In genomic region chr4:124713213-124713592, GRCh38 we compare ENCODE assay signal across 8 cellular contexts. TPM values are rescaled to one million over a fixed set of nuclear protein-coding genes. Genes with fewer than 3 reads are reported as not detected.
DNase-seq lines count a peak whose midpoint lies in the region; ATAC-seq, FAIRE-seq and TF ChIP-seq lines count a peak whose summit lies in the region.

No MANE protein-coding gene starts in this region.

- in situ Hi-C loops in K562 (cut with MboI) = no loop called here

- H3K4me2 ChIP-seq in PC-3 (ENCODE audit: low read length) (peak overlapping the region; percentile 95), K562 (ENCODE audit: insufficient read depth, low read length) (peak overlapping the region; percentile 82)

- TF ChIP-seq CTCF in PC-3 (conservative IDR thresholded peaks at IDR 0.05; ENCODE audit: low read depth, low read length) (peak; percentile 51; the same call in 1 of the 2 replicates), K562 (IDR thresholded peaks at IDR 0.05 in 2 of 3, conservative IDR thresholded peaks at IDR 0.05 in 1 of 3; ENCODE audit: insufficient read depth in 2 of 3, low read depth in 1 of 3, low read length in 3 of 3) (peak; percentile 57 to 73 (median 61))

- H2AFZ ChIP-seq in PC-3 (ENCODE audit: low read length) (peak overlapping the region; percentile 99), K562 (ENCODE audit: low read depth, low read length) (peak overlapping the region; percentile 96)

- ATAC-seq in GM19467 (IDR thresholded peaks at IDR 0.05; ENCODE audit: unreplicated experiment) (peak; percentile 37), PC-3 (peak; percentile 34), K562 (peak; percentile 81)

- CTCF ChIA-PET in PC-3 (lab: Charles Lee) (no interaction called here), K562 (lab: Yijun Ruan, JAX; ENCODE audit: low intra/inter-chr PET ratio) (no interaction called here)

- TF ChIP-seq EP300 in K562 (IDR thresholded peaks at IDR 0.05; ENCODE audit: low read length) = no peak

- H4K20me1 ChIP-seq in PC-3 (ENCODE audit: low read length) (peaks cover 31% of the 10 kb centered on the region), K562 (replicated peaks; ENCODE audit: control insufficient read depth, insufficient read depth, low read length) (no peaks in the 10 kb centered on the region)

- no peaks in the 10 kb centered on the region for H3K27me3 ChIP-seq in PC-3 (ENCODE audit: low read length)
- no peaks in the 10 kb centered on the region for H3K27me3 ChIP-seq in K562 (ENCODE audit: control insufficient read depth in 2 of 2, insufficient read depth in 2 of 2, low read length in 2 of 2)

- 0 out of 4 replicates have a peak, but pooled peaks of 1 of the 2 experiments have one; percentile 10 for TF ChIP-seq RAD21 in K562 (CRISPR knock-in tag; conservative IDR thresholded peaks at IDR 0.05 in 1 of 2, IDR thresholded peaks at IDR 0.05 in 1 of 2)

- H3K4me1 ChIP-seq in PC-3 (ENCODE audit: insufficient read depth, low read length) (peaks cover 23% of the 10 kb centered on the region), K562 (replicated peaks in 1 of 2; ENCODE audit: control insufficient read depth in 2 of 2, insufficient read depth in 2 of 2, low read length in 2 of 2) (peaks cover 9% of the 10 kb centered on the region in 2 experiments)

- BruUV-seq in PC-3 (replicated peaks; lab: Mats Ljungman, UMichigan) (TSS peak; percentile 97), K562 (replicated peaks; lab: Mats Ljungman, UMichigan) (TSS peak; percentile 96)

- no peaks in the 10 kb centered on the region for H3F3A ChIP-seq in PC-3 (ENCODE audit: low read length, unreplicated experiment)

- peak; percentile 54 for TF ChIP-seq POLR2A in K562 (conservative IDR thresholded peaks at IDR 0.05)

- peaks cover 42% of the 10 kb centered on the region for H3K79me2 ChIP-seq in PC-3 (ENCODE audit: low read length)
- H3K79me2 ChIP-seq in K562 (ENCODE audit: control insufficient read depth, insufficient read depth, low read length) = peaks cover 39% of the 10 kb centered on the region

- DNase-seq in DMS53 treated with DMSO at 0.1 percent for 48 hours (lab: John Stamatoyannopoulos, UW; ENCODE audit: unreplicated experiment) (peak; percentile 53), HK-2 (ENCODE audit: unreplicated experiment) (peak; percentile 76), PC-3 (peak; percentile 65), K562 (ENCODE audit: extremely low read depth in 1 of 4, low spot score in 3 of 4) (peak; percentile 66 to 93 (median 73)), iPS DF 4.7 (ENCODE audit: extremely low read depth, low spot score) (peak; percentile 16), pulmonary artery endothelial cell (ENCODE audit: low read depth, low spot score) (peak; percentile 57), NCI-H1048 (lab: John Stamatoyannopoulos, UW) (no peak)

- H3K27ac ChIP-seq in PC-3 (ENCODE audit: low read length) (peak overlapping the region; percentile 93), K562 (ENCODE audit: extremely low read depth, low read depth, low read length) (peak overlapping the region; percentile 94)

- peak; percentile 65 for FAIRE-seq in K562 (lab: Jason Lieb, UNC)

- WGBS in K562 (ENCODE audit: insufficient coverage, low coverage, missing lambda C conversion rate) = 0% methylated on average over 11 of the region's 11 CpGs

- H3K9me3 ChIP-seq in PC-3 (ENCODE audit: low read length) (no peaks in the 10 kb centered on the region), K562 (replicated peaks; ENCODE audit: control insufficient read depth, insufficient read depth, low read depth, low read length) (no peaks in the 10 kb centered on the region)

- H3K9ac ChIP-seq in PC-3 (ENCODE audit: low read length) (peak overlapping the region; percentile 85), K562 (ENCODE audit: insufficient read depth in 1 of 2, low read depth in 2 of 2, low read length in 2 of 2) (peak overlapping the region; percentile 90 to 96)

- H3K9me2 ChIP-seq in PC-3 (replicated peaks; ENCODE audit: low read length) = no peaks in the 10 kb centered on the region

- POLR2A ChIA-PET in PC-3 (lab: Charles Lee; ENCODE audit: unreplicated experiment) (no interaction called here), K562 (lab: Yijun Ruan, JAX) (interaction anchor here (1.0 kb wide), 1 partner anchor 13 kb away, joined by 3 read pairs; no protein-coding TSS in a partner anchor)

- H3K9me1 ChIP-seq in K562 (ENCODE audit: control insufficient read depth, insufficient read depth, low read length) = no peaks in the 10 kb centered on the region

- intact Hi-C loops in PC-3 (cut with micrococcal nuclease) (loop anchor here (2.0 to 5.0 kb wide), 2 partner anchors 230 to 534 kb away; no protein-coding TSS in a partner anchor), K562 (cut with micrococcal nuclease) (loop anchor here (5.0 to 10.0 kb wide), 4 partner anchors 118 to 572 kb away; no protein-coding TSS in a partner anchor)

- H3K4me3 ChIP-seq in PC-3 (ENCODE audit: low read length) (peak overlapping the region; percentile 77), K562 (peak overlapping the region; percentile 78)

- H3K36me3 ChIP-seq in PC-3 (ENCODE audit: low read depth, low read length) = peaks cover 8% of the 10 kb centered on the region; the same call in 1 of the 2 replicates
- no peaks in the 10 kb centered on the region; the same call in 2 of the 3 replicates for H3K36me3 ChIP-seq in K562 (ENCODE audit: control insufficient read depth, insufficient read depth, low read length)

RNA-seq across cellular contexts. Expression of gene ANKRD50, which starts 0.7 kb away (rescaled TPM):
- total RNA-seq in PC-3 (2014; rRNA removed) (26.3 and 29.3 TPM in 2 replicates), K562 (2014; rRNA removed) (5.0 and 5.2 TPM in 2 replicates), K562 (2014; rRNA removed; fragmentation: Illumina TruSeq; extraction: Trizol) (6.7 and 7.1 TPM in 2 replicates), K562 (2015; rRNA removed; fragmentation: Illumina TruSeq; extraction: Trizol) (7.8 TPM in 2 replicates), K562 (2021) (7.5 and 8.0 TPM in 2 replicates), pulmonary artery endothelial cell (88.4 and 91.9 TPM in 2 replicates)
- total RNA-seq in K562 (2011; cell fraction: chromatin; rRNA removed; ENCODE audit: low replicate concordance) = 5.9 and 20.5 TPM in 2 replicates
- 4.0 and 5.9 TPM in 2 replicates for total RNA-seq in K562 (2011; cell fraction: nucleolus; rRNA removed)
- 8.0 and 10.3 TPM in 2 replicates for total RNA-seq in K562 (2011; cell fraction: nucleoplasm; rRNA removed)
- polyA plus RNA-seq in K562 (2011; rRNA removed) (6.2 TPM in 2 replicates), K562 (2014; fragmentation: Illumina TruSeq; extraction: Trizol) (5.6 and 6.3 TPM in 2 replicates), K562 (2014; fragmentation: Nextera tagmentation; extraction: Ambion mirVana) (1 to 10 TPM; 2.0 TPM), K562 (2014; rRNA removed) (3.7 and 3.9 TPM in 2 replicates)
- polyA plus RNA-seq in K562 (2011; cell fraction: cytosol; rRNA removed) = 1.4 and 3.5 TPM in 2 replicates
- 4.7 and 6.6 TPM in 2 replicates for polyA plus RNA-seq in K562 (2011; cell fraction: nucleus; rRNA removed)
- polyA plus RNA-seq in K562 (2012) = 4.3 and 5.9 TPM in 2 replicates
- polyA minus RNA-seq in K562 (2011; rRNA and poly(A)+ RNA removed) = 43.3 and 50.5 TPM in 2 replicates
- polyA minus RNA-seq in K562 (2011; cell fraction: cytosol; rRNA and poly(A)+ RNA removed) = 9.6 and 10.3 TPM in 2 replicates
- polyA minus RNA-seq in K562 (2011; cell fraction: nucleus; rRNA and poly(A)+ RNA removed) = 12.1 and 28.3 TPM in 2 replicates
